8 cellular contexts compared by ENCODE assay signal in the genomic region with DNA sequence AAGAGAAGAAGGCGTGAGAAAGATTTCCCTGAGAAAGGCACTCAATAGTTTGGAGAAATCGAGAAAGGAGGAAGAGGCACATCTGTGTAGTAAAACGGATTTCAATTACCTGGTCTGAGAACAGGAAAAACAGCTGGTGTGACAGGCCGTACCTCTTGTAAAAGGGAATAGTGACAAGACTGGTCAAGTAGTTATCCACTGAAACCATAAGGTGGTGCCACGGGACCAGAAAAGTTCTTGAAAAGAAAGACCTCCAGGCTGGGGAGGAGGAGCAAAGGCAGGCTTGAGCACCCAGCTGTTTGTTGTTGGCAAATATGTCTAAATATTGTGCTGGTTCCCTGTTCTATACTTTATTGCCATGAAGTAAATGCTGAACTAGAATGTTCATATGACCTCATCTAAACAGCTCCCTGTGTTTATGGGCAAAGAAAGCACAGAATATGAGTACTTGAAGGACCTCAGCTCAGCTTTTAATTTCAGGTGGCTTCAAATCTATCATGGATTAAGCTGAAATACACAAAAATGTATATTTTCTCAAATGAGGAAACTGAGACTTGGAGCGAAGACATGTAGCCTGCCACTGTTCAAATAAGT. TPM values are rescaled to one million over a fixed set of nuclear protein-coding genes. Genes with fewer than 3 reads are reported as not detected.
DNase-seq lines count a peak whose midpoint lies in the region; ATAC-seq, FAIRE-seq and TF ChIP-seq lines count a peak whose summit lies in the region.

No MANE protein-coding gene starts in this region.

- no peak overlapping the region for H3K9ac ChIP-seq in kidney (ENCODE audit: low read length in 2 of 2)

- FAIRE-seq in kidney (lab: Jason Lieb, UNC), result peak; percentile 6

- peaks cover 3% of the 10 kb centered on the region for H3K27me3 ChIP-seq in cardiac muscle cell

- H3K4me1 ChIP-seq in cardiac muscle cell (ENCODE audit: low read depth) (no peaks in the 10 kb centered on the region), kidney (ENCODE audit: control insufficient read depth in 1 of 2, insufficient read depth in 1 of 2, low read depth in 1 of 2, low read length in 2 of 2) (peaks cover 0 to 5% of the 10 kb centered on the region in 2 donors)

- DNase-seq in cardiac muscle cell (ENCODE audit: low read depth in 1 of 2, low spot score in 1 of 2) (peak; percentile 59 to 76), Right ventricle myocardium superior (no peak), RPMI7951 (ENCODE audit: low read depth) (peak; percentile 43), kidney (no peak), SKM-1 (lab: John Stamatoyannopoulos, UW; ENCODE audit: unreplicated experiment) (no peak), NCI-H1092 treated with DMSO at 0.1 percent for 48 hours (lab: John Stamatoyannopoulos, UW) (no peak), NCI-H1930 (lab: John Stamatoyannopoulos, UW) (no peak)

- H3K36me3 ChIP-seq in cardiac muscle cell (no peaks in the 10 kb centered on the region), kidney (ENCODE audit: control insufficient read depth in 1 of 2, insufficient read depth in 2 of 2, low read length in 2 of 2) (no peaks in the 10 kb centered on the region)

- H3K4me3 ChIP-seq in cardiac muscle cell (no peak overlapping the region), kidney (ENCODE audit: low read length in 2 of 2) (peak overlapping the region; percentile 8 to 75)

- H3K27ac ChIP-seq in cardiac muscle cell (no peak overlapping the region), kidney (ENCODE audit: low read depth in 2 of 2, low read length in 2 of 2) (no peak overlapping the region)

- intact Hi-C loops in Right ventricle myocardium superior (cut with DNase I) (no loop called here), kidney (cut with DNase I) (no loop called here)

- H3K9me3 ChIP-seq in cardiac muscle cell (ENCODE audit: low read depth) (no peaks in the 10 kb centered on the region), kidney (ENCODE audit: control insufficient read depth in 1 of 2, low read length in 2 of 2) (no peaks in the 10 kb centered on the region)

- TF ChIP-seq CTCF in cardiac muscle cell (IDR thresholded peaks at IDR 0.05; ENCODE audit: low read depth, low read length) (peak; percentile 34), kidney (IDR thresholded peaks at IDR 0.05; ENCODE audit: borderline replicate concordance, extremely low read depth, insufficient read depth) (peak; percentile 35)

- ATAC-seq in Right ventricle myocardium superior (ENCODE audit: poor library complexity), result no peak
- peak; percentile 63 for ATAC-seq in HG02885 (IDR thresholded peaks at IDR 0.05; ENCODE audit: poor library complexity, unreplicated experiment)

RNA-seq across cellular contexts. Expression of a gene that starts 4.0 kb away (rescaled TPM):
- total RNA-seq in cardiac muscle cell, result not detected in 2 replicates
- not detected in 2 replicates for polyA plus RNA-seq in cardiac muscle cell
- total RNA-seq in Right ventricle myocardium superior, result not detected
- total RNA-seq in RPMI7951 (2014; rRNA removed; shearing (Covaris generic)), result not detected in 2 replicates
- 1.9 TPM for total RNA-seq in kidney
- polyA plus RNA-seq in kidney (ENCODE audit: insufficient read depth, low read depth, low replicate concordance), result 183 TPM

RNA-seq across cellular contexts. Expression of a gene that starts 42.4 kb away (rescaled TPM):
- total RNA-seq in cardiac muscle cell, result 0.07 and 0.42 TPM in 2 replicates
- polyA plus RNA-seq in cardiac muscle cell, result not detected in 2 replicates
- total RNA-seq in Right ventricle myocardium superior, result not detected
- 0.12 TPM in 1 of 2 replicates, not detected in the other for total RNA-seq in RPMI7951 (2014; rRNA removed; shearing (Covaris generic))
- total RNA-seq in kidney, result not detected
- 0.60 TPM for polyA plus RNA-seq in kidney (ENCODE audit: insufficient read depth, low read depth, low replicate concordance)

Comparison
In these comparisons a context has a peak if more than half of its experiments do, and no peak if none do; other contexts are left out.
1. DNase-seq: peak in cardiac muscle cell (2 of 2) and RPMI7951 (single experiment); none in Right ventricle myocardium superior (single experiment), kidney (single experiment), SKM-1 (single experiment), NCI-H1092 treated with DMSO at 0.1 percent for 48 hours (single experiment) and NCI-H1930 (0 of 2).